ENCODE assay signal across 8 cellular contexts in genomic region chr11:46560300-46561025, GRCh38. TPM values are rescaled to one million over a fixed set of nuclear protein-coding genes. Genes with fewer than 3 reads are reported as not detected.
DNase-seq lines count a peak whose midpoint lies in the region; ATAC-seq and TF ChIP-seq lines count a peak whose summit lies in the region.

No MANE protein-coding gene starts in this region.

- ATAC-seq in GM18868 (IDR thresholded peaks at IDR 0.05; ENCODE audit: unreplicated experiment) (peak; percentile 63), right lobe of liver (peak; percentile 81 to 87 (median 84)), HG03095 (IDR thresholded peaks at IDR 0.05; ENCODE audit: unreplicated experiment) (no peak)

- TF ChIP-seq POLR2A in right lobe of liver (IDR thresholded peaks at IDR 0.05) (no peak), vagina (IDR thresholded peaks at IDR 0.05) (no peak)

- H3K4me1 ChIP-seq in right lobe of liver (peaks cover 0 to 14% (median 4%) of the 10 kb centered on the region in 4 donors), vagina (peaks cover 33% of the 10 kb centered on the region)

- in situ Hi-C loops in T47D (cut with HindIII; ENCODE audit: low pct_unique_long_range_greater_than_20kb, low sequenced_read_pairs) = no loop called here

- intact Hi-C loops in right lobe of liver (cut with DNase I) = no loop called here
- intact Hi-C loops in vagina (cut with DNase I) = no loop called here

- H3K27me3 ChIP-seq in right lobe of liver (no peaks in the 10 kb centered on the region), vagina (no peaks in the 10 kb centered on the region)

- H3K27ac ChIP-seq in right lobe of liver (peak overlapping the region; percentile 56 to 87 (median 72)), vagina (peak overlapping the region; percentile 69)

- H3K4me3 ChIP-seq in right lobe of liver = peak overlapping the region; percentile 5 to 42 (median 39)
- H3K4me3 ChIP-seq in vagina = peak overlapping the region; percentile 32 to 35

- H3K36me3 ChIP-seq in right lobe of liver = no peaks in the 10 kb centered on the region
- no peaks in the 10 kb centered on the region for H3K36me3 ChIP-seq in vagina

- WGBS in right lobe of liver (ENCODE audit: insufficient coverage, low coverage, low lambda C conversion rate, missing lambda C conversion rate) = 0% methylated on average over 6 of the region's 6 CpGs

- TF ChIP-seq CTCF in right lobe of liver (IDR thresholded peaks at IDR 0.05) (no peak), vagina (IDR thresholded peaks at IDR 0.05) (no peak)

- DNase-seq in CD1c-positive myeloid dendritic cell (ENCODE audit: extremely low spot score) (peak; percentile 20), NCI-H2029 (lab: John Stamatoyannopoulos, UW) (peak; percentile 62), T47D (ENCODE audit: low read depth in 1 of 2, low spot score in 1 of 2) (peak; percentile 23 to 43), right lobe of liver (no peak), vagina (ENCODE audit: extremely low spot score in 2 of 2) (no peak), NCI-H1417 treated with DMSO at 0.1 percent for 48 hours (lab: John Stamatoyannopoulos, UW) (no peak)

- no peaks in the 10 kb centered on the region for H3K9me3 ChIP-seq in right lobe of liver
- no peaks in the 10 kb centered on the region for H3K9me3 ChIP-seq in vagina

RNA-seq across cellular contexts. Expression of gene AMBRA1, which starts 33.4 kb away (rescaled TPM):
- total RNA-seq in right lobe of liver = 10 to 100 TPM; 11.0 to 15.7 (median 13.6) TPM
- 40.0 TPM for total RNA-seq in vagina

RNA-seq across cellular contexts. Expression of gene HARBI1, which starts 56.6 kb away (rescaled TPM):
- total RNA-seq in right lobe of liver (1 to 10 TPM; 2.0 to 3.4 (median 2.9) TPM), vagina (1.5 TPM)

RNA-seq across cellular contexts. Expression of gene ATG13, which starts 56.9 kb away (rescaled TPM):
- 10 to 100 TPM; 34.5 to 60.9 (median 41.1) TPM for total RNA-seq in right lobe of liver
- total RNA-seq in vagina = 39.0 TPM

Comparison
In these comparisons a context has a peak if more than half of its experiments do, and no peak if none do; other contexts are left out.
1. DNase-seq: peak in CD1c-positive myeloid dendritic cell (single experiment), NCI-H2029 (single experiment) and T47D (2 of 2); none in right lobe of liver (0 of 3), vagina (0 of 2) and NCI-H1417 treated with DMSO at 0.1 percent for 48 hours (single experiment).